12 cellular contexts compared by ENCODE assay signal in the genomic region with DNA sequence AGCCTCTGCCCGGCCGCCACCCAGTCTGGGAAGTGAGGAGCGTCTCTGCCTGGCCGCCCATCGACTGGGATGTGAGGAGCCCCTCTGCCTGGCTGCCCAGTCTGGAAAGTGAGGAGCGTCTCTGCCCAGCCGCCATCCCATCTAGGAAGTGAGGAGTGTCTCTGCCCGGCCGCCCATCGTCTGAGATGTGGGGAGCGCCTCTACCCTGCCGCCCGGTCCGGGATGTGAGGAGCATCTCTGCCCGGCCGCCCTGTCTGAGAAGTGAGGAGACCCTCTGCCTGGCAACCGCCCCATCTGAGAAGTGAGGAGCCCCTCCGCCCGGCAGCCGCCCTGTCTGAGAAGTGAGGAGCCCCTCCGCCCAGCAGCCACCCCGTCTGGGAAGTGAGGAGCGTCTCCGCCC. TPM values are rescaled to one million over a fixed set of nuclear protein-coding genes. Genes with fewer than 3 reads are reported as not detected.
"Had no signal": no experiment of that assay in that cellular context is flagged by ENCODE, and none has a peak within 500 bp of the region (broad histone marks: within the 10 kb centered on the region; RNA-seq: fewer than 3 reads in every experiment).

No MANE protein-coding gene starts in this region.

RNA-seq across cellular contexts. Expression of a gene that starts 43.6 kb away (rescaled TPM):
- total RNA-seq: activated B cell treated with CpG ODN at 0.5 μM for 24 hours; activated CD4-positive, alpha-beta memory T cell treated with anti-CD3 and anti-CD28 coated beads for 36 hours; activated CD4-positive, alpha-beta memory T cell treated with anti-CD3 and anti-CD28 coated beads, Interleukin-2, amount 10 ng/mL, durations not matched to agents 7 days and 5 days; activated CD4-positive, alpha-beta T cell treated with anti-CD3 and anti-CD28 coated beads for 36 hours; activated CD4-positive, alpha-beta T cell treated with anti-CD3 and anti-CD28 coated beads, Interleukin-2, amount 10 ng/mL, durations not matched to agents 7 days and 5 days; activated CD8-positive, alpha-beta memory T cell treated with anti-CD3 and anti-CD28 coated beads, Interleukin-2, amount 10 ng/mL, durations not matched to agents 7 days and 5 days; activated CD8-positive, alpha-beta T cell treated with anti-CD3 and anti-CD28 coated beads for 36 hours; activated CD8-positive, alpha-beta T cell treated with anti-CD3 and anti-CD28 coated beads, Interleukin-2, amount 10 ng/mL, durations not matched to agents 7 days and 5 days; T-cell; T-helper 1 cell treated with Interleukin-12 subunit alpha and Interleukin-12 subunit beta and Interleukin-4 antibody, amounts not matched to agents 30 ng/mL and 1 ng/mL, for 36 hours; T-helper 17 cell; T-helper 2 cell treated with Interferon-gamma antibody and Interleukin-4, amounts not matched to agents 100 ng/mL and 5 ng/mL, for 36 hours had no signal
